13 cellular contexts compared by ENCODE assay signal in the genomic region with DNA sequence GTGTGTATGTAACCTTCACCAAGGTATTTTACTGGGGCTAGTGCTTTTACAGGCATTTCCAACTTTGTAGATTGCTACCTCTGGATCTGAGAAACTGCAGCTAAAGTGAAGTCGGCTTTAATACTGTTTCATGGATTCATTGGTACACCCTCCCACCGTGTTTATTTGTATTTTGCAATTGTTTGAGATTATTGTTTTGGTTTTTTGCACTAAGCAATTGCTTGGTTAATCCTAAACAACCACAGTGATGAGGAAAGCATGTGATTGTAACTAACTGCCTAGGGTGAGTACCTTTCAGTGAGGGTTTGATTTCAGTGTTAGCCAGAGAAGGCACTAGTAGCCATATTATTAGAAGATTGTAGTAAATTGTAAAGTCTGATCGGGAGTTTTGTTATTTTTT. TPM values are rescaled to one million over a fixed set of nuclear protein-coding genes. Genes with fewer than 3 reads are reported as not detected.
DNase-seq lines count a peak whose midpoint lies in the region; ATAC-seq, FAIRE-seq and TF ChIP-seq lines count a peak whose summit lies in the region.
"Had no signal": no experiment of that assay in that cellular context is flagged by ENCODE, and none has a peak within 500 bp of the region (broad histone marks: within the 10 kb centered on the region; RNA-seq: fewer than 3 reads in every experiment).

No MANE protein-coding gene starts in this region.

- H3K36me3 ChIP-seq in CD8-positive, alpha-beta memory T cell (ENCODE audit: insufficient read depth, low read length) = no peaks in the 10 kb centered on the region
- H3K36me3 ChIP-seq in GM12878 (ENCODE audit: control insufficient read depth in 2 of 2, insufficient read depth in 2 of 2, low read length in 1 of 2) (peaks cover 0 to 5% of the 10 kb centered on the region in 2 experiments; a peak in 2 of 4 replicates), brain microvascular endothelial cell (replicated peaks) (peaks cover 2% of the 10 kb centered on the region)

- RAD21 ChIA-PET in GM12878 (lab: Charles Lee; ENCODE audit: unreplicated experiment) = interaction anchor here (1.2 kb wide), 1 partner anchor 16 kb away, joined by 3 read pairs; no protein-coding TSS in a partner anchor

- H3K4me1 ChIP-seq in CD8-positive, alpha-beta memory T cell (ENCODE audit: insufficient read depth, low read length) = peaks cover 66% of the 10 kb centered on the region
- no peaks in the 10 kb centered on the region; the same call in 1 of the 2 replicates for H3K4me1 ChIP-seq in GM12878 (ENCODE audit: control insufficient read depth, insufficient read depth, low read length)

- H2AFZ ChIP-seq in GM12878 (ENCODE audit: control insufficient read depth, low read depth, low read length) = no peak overlapping the region

- 23% methylated on average over 3 of the region's 3 CpGs for WGBS in GM12878 (ENCODE audit: insufficient coverage, insufficient replicate concordance, low lambda C conversion rate, missing lambda C conversion rate)

- peaks cover 0 to 1% of the 10 kb centered on the region in 2 donors for H3K27me3 Mint-ChIP-seq in CD8-positive, alpha-beta memory T cell
- no peaks in the 10 kb centered on the region for H3K27me3 Mint-ChIP-seq in IgD-negative memory B cell
- no peaks in the 10 kb centered on the region for H3K27me3 Mint-ChIP-seq in naive thymus-derived CD8-positive, alpha-beta T cell

- H3K4me3 ChIP-seq in CD8-positive, alpha-beta memory T cell (ENCODE audit: low read length) = peak overlapping the region; percentile 24
- peak overlapping the region; percentile 28 for H3K4me3 ChIP-seq in GM12878
- no peak overlapping the region for H3K4me3 ChIP-seq in brain microvascular endothelial cell (ENCODE audit: low read depth, low read length)

- peaks cover 86% of the 10 kb centered on the region for H3K79me2 ChIP-seq in GM12878 (ENCODE audit: control insufficient read depth, insufficient read depth, low read length)

- peaks cover 4% of the 10 kb centered on the region; the same call in 1 of the 2 replicates for H4K20me1 ChIP-seq in GM12878 (ENCODE audit: control insufficient read depth, insufficient read depth)

- H3K36me3 Mint-ChIP-seq in CD8-positive, alpha-beta memory T cell = peaks cover 0 to 32% (median 0%) of the 10 kb centered on the region in 3 donors
- H3K36me3 Mint-ChIP-seq in IgD-negative memory B cell = peaks cover 1% of the 10 kb centered on the region
- H3K36me3 Mint-ChIP-seq in naive thymus-derived CD8-positive, alpha-beta T cell = peaks cover 0 to 21% (median 0%) of the 10 kb centered on the region in 3 donors

- H3K4me3 Mint-ChIP-seq in CD8-positive, alpha-beta memory T cell = peak overlapping the region; percentile 46 to 99 (median 59)
- peak overlapping the region in 3 of 4 donors; percentile 21 to 77 (median 56) for H3K4me3 Mint-ChIP-seq in IgD-negative memory B cell
- H3K4me3 Mint-ChIP-seq in naive thymus-derived CD8-positive, alpha-beta T cell = peak overlapping the region; percentile 40 to 99 (median 82)

- no peak for ATAC-seq in GM12878
- no peak for ATAC-seq in naive thymus-derived CD8-positive, alpha-beta T cell
- no peak for ATAC-seq in activated CD4-positive, CD25-positive, alpha-beta regulatory T cell treated with anti-CD3 and anti-CD28 coated beads, Interleukin-2, amount 50 U/mL, for 24 hours

- intact Hi-C loops in GM12878 (cut with micrococcal nuclease; ENCODE audit: unreplicated experiment) = no loop called here

- TF ChIP-seq RAD21 in GM12878 (IDR thresholded peaks at IDR 0.05; ENCODE audit: insufficient read depth, low read depth, low read length) = no peak

- in situ Hi-C loops in GM12878 (cut with MboI) (no loop called here), brain microvascular endothelial cell (cut with HindIII; ENCODE audit: low pct_ligation_motif_present, low sequenced_read_pairs) (no loop called here)

- H3K4me2 ChIP-seq in GM12878 (ENCODE audit: control insufficient read depth, insufficient read depth) = peak overlapping the region; percentile 57

- CTCF ChIA-PET in CD8-positive, alpha-beta memory T cell (lab: Charles Lee) = no interaction called here
- CTCF ChIA-PET in GM12878 (lab: Yijun Ruan, JAX) = interaction anchor here (1.3 kb wide), 1 partner anchor 92 kb away, joined by 3 read pairs; no protein-coding TSS in a partner anchor

- no peaks in the 10 kb centered on the region for H3K9me3 ChIP-seq in CD8-positive, alpha-beta memory T cell (ENCODE audit: low read length)
- H3K9me3 ChIP-seq in GM12878 (replicated peaks; ENCODE audit: control insufficient read depth, insufficient read depth, low read length) = no peaks in the 10 kb centered on the region

- H3K27ac ChIP-seq in CD8-positive, alpha-beta memory T cell (ENCODE audit: low read depth, low read length) = no peak overlapping the region
- H3K27ac ChIP-seq in GM12878 (ENCODE audit: control insufficient read depth, insufficient read depth) = no peak overlapping the region
- no peak overlapping the region for H3K27ac ChIP-seq in brain microvascular endothelial cell

- TF ChIP-seq CTCF in GM12878 (IDR thresholded peaks at IDR 0.05 in 2 of 3, conservative IDR thresholded peaks at IDR 0.05 in 1 of 3; ENCODE audit: control insufficient read depth in 2 of 3, extremely low read depth in 1 of 3, insufficient read depth in 1 of 3, low read depth in 3 of 3, low read length in 3 of 3) (no peak), brain microvascular endothelial cell (IDR thresholded peaks at IDR 0.05; ENCODE audit: low read depth, low read length, missing control alignments) (no peak)

- FAIRE-seq in GM12878 (lab: Jason Lieb, UNC) = no peak
- FAIRE-seq: urothelium cell line had no signal

- peak overlapping the region in 6 of 8 donors; percentile 23 to 86 (median 64) for H3K27ac Mint-ChIP-seq in CD8-positive, alpha-beta memory T cell
- peak overlapping the region in 1 of 3 donors; percentile 61 for H3K27ac Mint-ChIP-seq in IgD-negative memory B cell
- H3K27ac Mint-ChIP-seq in naive thymus-derived CD8-positive, alpha-beta T cell = peak overlapping the region in 6 of 10 donors; percentile 11 to 74 (median 32)

- H3K4me1 Mint-ChIP-seq in CD8-positive, alpha-beta memory T cell = peaks cover 41 to 72% (median 70%) of the 10 kb centered on the region in 3 donors
- peaks cover 36 to 52% (median 42%) of the 10 kb centered on the region in 3 donors for H3K4me1 Mint-ChIP-seq in IgD-negative memory B cell
- peaks cover 26 to 71% (median 57%) of the 10 kb centered on the region in 4 donors for H3K4me1 Mint-ChIP-seq in naive thymus-derived CD8-positive, alpha-beta T cell

- H3K9me3 Mint-ChIP-seq in CD8-positive, alpha-beta memory T cell = no peaks in the 10 kb centered on the region
- H3K9me3 Mint-ChIP-seq in IgD-negative memory B cell = no peaks in the 10 kb centered on the region
- no peaks in the 10 kb centered on the region for H3K9me3 Mint-ChIP-seq in naive thymus-derived CD8-positive, alpha-beta T cell

- TF ChIP-seq POLR2A in GM12878 (IDR thresholded peaks at IDR 0.05; ENCODE audit: low read depth, low read length) = no peak

- SMC1A ChIA-PET in GM12878 (lab: Charles Lee; ENCODE audit: uncharacterized antibody, unreplicated experiment) = no interaction called here

- peak overlapping the region; percentile 34; the same call in 1 of the 2 replicates for H3K9ac ChIP-seq in GM12878 (ENCODE audit: control insufficient read depth, insufficient read depth, low read length)

- BruUV-seq in GM12878 (replicated peaks; lab: Mats Ljungman, UMichigan) = no TSS peak

- H3K27me3 ChIP-seq in CD8-positive, alpha-beta memory T cell (ENCODE audit: insufficient read depth, low read length, poor library complexity, severe bottlenecking) = no peaks in the 10 kb centered on the region
- H3K27me3 ChIP-seq in GM12878 (replicated peaks in 1 of 2; ENCODE audit: control insufficient read depth in 2 of 2, insufficient read depth in 2 of 2, low read length in 1 of 2) (no peaks in the 10 kb centered on the region), brain microvascular endothelial cell (replicated peaks) (no peaks in the 10 kb centered on the region)

- DNase-seq in CD8-positive, alpha-beta memory T cell = no peak
- DNase-seq in GM12878 (ENCODE audit: low read depth, low spot score) (no peak), NCI-H1092 (lab: John Stamatoyannopoulos, UW) (no peak), brain microvascular endothelial cell (no peak)
- DNase-seq in naive thymus-derived CD8-positive, alpha-beta T cell = no peak
- no peak for DNase-seq in stimulated activated CD4-positive, alpha-beta T cell treated with anti-CD3 and anti-CD28 coated beads, Interleukin-4, amount 100 ng/mL, for 1 hour
- DNase-seq: cortex of kidney, NCI-H2029 treated with DMSO at 0.1 percent for 48 hours, occipital lobe had no signal

- POLR2A ChIA-PET in CD8-positive, alpha-beta memory T cell (lab: Charles Lee) = no interaction called here
- POLR2A ChIA-PET in GM12878 (lab: Charles Lee) = interaction anchor here (0.7 kb wide), 1 partner anchor 12 kb away, joined by 4 read pairs; no protein-coding TSS in a partner anchor
- POLR2A ChIA-PET in naive thymus-derived CD8-positive, alpha-beta T cell (lab: Charles Lee) = no interaction called here

- no peak for TF ChIP-seq EP300 in GM12878 (IDR thresholded peaks at IDR 0.05; ENCODE audit: borderline replicate concordance in 1 of 2, control insufficient read depth in 1 of 2, low read depth in 2 of 2, low read length in 2 of 2)

RNA-seq across cellular contexts. Expression of a gene that starts 3.3 kb away (rescaled TPM):
- 100 to 1,000 TPM; 113 to 120 TPM for total RNA-seq in CD8-positive, alpha-beta memory T cell
- polyA plus RNA-seq in CD8-positive, alpha-beta memory T cell = 72.5 TPM
- polyA plus RNA-seq in IgD-negative memory B cell (65.5 TPM), GM12878 (2011; rRNA removed) (172 and 341 TPM in 2 replicates), GM12878 (2014; fragmentation: Illumina TruSeq; extraction: Trizol) (176 and 255 TPM in 2 replicates), GM12878 (2014; fragmentation: Nextera tagmentation; extraction: Ambion mirVana) (100 to 1,000 TPM; 133 to 164 TPM), GM12878 (2014; rRNA removed) (107 and 145 TPM in 2 replicates), GM12878 (2016; fragmentation: Nextera tagmentation; extraction: Ambion mirVana) (100 to 1,000 TPM; 153 to 157 TPM)
- 311 TPM in 2 replicates for total RNA-seq in GM12878 (2013; cell fraction: nucleolus; rRNA removed)
- total RNA-seq in GM12878 (2014; rRNA removed) (51.3 and 62.8 TPM in 2 replicates), GM12878 (2014; rRNA removed; fragmentation: Illumina TruSeq; extraction: Trizol) (97.5 and 107 TPM in 2 replicates), GM12878 (2021) (126 and 129 TPM in 2 replicates)
- 104 TPM for polyA plus RNA-seq in GM12878 (2011; ENCODE audit: low read depth)
- 52.4 and 82.3 TPM in 2 replicates for polyA plus RNA-seq in GM12878 (2011; cell fraction: cytosol; rRNA removed)
- polyA plus RNA-seq in GM12878 (2011; cell fraction: nucleus; rRNA removed) = 342 and 344 TPM in 2 replicates
- polyA plus RNA-seq in GM12878 (2012) = 126 and 131 TPM in 2 replicates
- 16.8 and 20.3 TPM in 2 replicates for polyA minus RNA-seq in GM12878 (2011; rRNA and poly(A)+ RNA removed)
- polyA minus RNA-seq in GM12878 (2011; cell fraction: cytosol; rRNA and poly(A)+ RNA removed) = 15.5 and 17.3 TPM in 2 replicates
- polyA minus RNA-seq in GM12878 (2011; cell fraction: nucleus; rRNA and poly(A)+ RNA removed) = 86.6 and 99.4 TPM in 2 replicates
- total RNA-seq in naive thymus-derived CD8-positive, alpha-beta T cell = 100 to 1,000 TPM; 311 to 345 TPM
- 10 to 100 TPM; 41.6 to 58.4 (median 46.0) TPM for polyA plus RNA-seq in naive thymus-derived CD8-positive, alpha-beta T cell

RNA-seq across cellular contexts. Expression of a gene that starts 15.0 kb away (rescaled TPM):
- 10 to 100 TPM; 48.2 to 48.5 TPM for total RNA-seq in CD8-positive, alpha-beta memory T cell
- 6.6 TPM for polyA plus RNA-seq in CD8-positive, alpha-beta memory T cell
- polyA plus RNA-seq in IgD-negative memory B cell (4.5 TPM), GM12878 (2011; rRNA removed) (19.9 and 24.2 TPM in 2 replicates), GM12878 (2014; fragmentation: Illumina TruSeq; extraction: Trizol) (20.2 and 23.5 TPM in 2 replicates), GM12878 (2014; fragmentation: Nextera tagmentation; extraction: Ambion mirVana) (1 to 10 TPM; 6.7 to 6.9 TPM), GM12878 (2014; rRNA removed) (12.5 and 15.0 TPM in 2 replicates), GM12878 (2016; fragmentation: Nextera tagmentation; extraction: Ambion mirVana) (1 to 10 TPM; 5.9 to 9.6 TPM)
- total RNA-seq in GM12878 (2013; cell fraction: nucleolus; rRNA removed) = 24.6 and 26.3 TPM in 2 replicates
- total RNA-seq in GM12878 (2014; rRNA removed) (14.6 and 17.8 TPM in 2 replicates), GM12878 (2014; rRNA removed; fragmentation: Illumina TruSeq; extraction: Trizol) (19.0 and 19.9 TPM in 2 replicates), GM12878 (2021) (20.5 and 21.7 TPM in 2 replicates)
- 7.0 TPM for polyA plus RNA-seq in GM12878 (2011; ENCODE audit: low read depth)
- polyA plus RNA-seq in GM12878 (2011; cell fraction: cytosol; rRNA removed) = 10.2 and 12.3 TPM in 2 replicates
- polyA plus RNA-seq in GM12878 (2011; cell fraction: nucleus; rRNA removed) = 8.4 and 10.6 TPM in 2 replicates
- 8.4 TPM in 2 replicates for polyA plus RNA-seq in GM12878 (2012)
- polyA minus RNA-seq in GM12878 (2011; rRNA and poly(A)+ RNA removed) = 12.7 and 15.8 TPM in 2 replicates
- 5.2 and 6.5 TPM in 2 replicates for polyA minus RNA-seq in GM12878 (2011; cell fraction: cytosol; rRNA and poly(A)+ RNA removed)
- polyA minus RNA-seq in GM12878 (2011; cell fraction: nucleus; rRNA and poly(A)+ RNA removed) = 3.9 and 9.3 TPM in 2 replicates
- total RNA-seq in naive thymus-derived CD8-positive, alpha-beta T cell = 10 to 100 TPM; 35.5 to 39.5 TPM
- 1 to 10 TPM; 2.8 to 5.2 (median 4.3) TPM for polyA plus RNA-seq in naive thymus-derived CD8-positive, alpha-beta T cell

RNA-seq across cellular contexts. Expression of a gene that starts 44.6 kb away (rescaled TPM):
- not detected for total RNA-seq in CD8-positive, alpha-beta memory T cell
- not detected for polyA plus RNA-seq in CD8-positive, alpha-beta memory T cell
- not detected for polyA plus RNA-seq in IgD-negative memory B cell
- not detected in 2 replicates for total RNA-seq in GM12878 (2013; cell fraction: nucleolus; rRNA removed)
- not detected in 2 replicates for total RNA-seq in GM12878 (2014; rRNA removed)
- total RNA-seq in GM12878 (2014; rRNA removed; fragmentation: Illumina TruSeq; extraction: Trizol) = not detected in 2 replicates
- total RNA-seq in GM12878 (2021) = not detected in 2 replicates
- not detected for polyA plus RNA-seq in GM12878 (2011; ENCODE audit: low read depth)
- not detected in 2 replicates for polyA plus RNA-seq in GM12878 (2011; rRNA removed)
- not detected in 2 replicates for polyA plus RNA-seq in GM12878 (2011; cell fraction: cytosol; rRNA removed)
- not detected in 2 replicates for polyA plus RNA-seq in GM12878 (2011; cell fraction: nucleus; rRNA removed)
- polyA plus RNA-seq in GM12878 (2012) = not detected in 2 replicates
- not detected in 2 replicates for polyA plus RNA-seq in GM12878 (2014; fragmentation: Illumina TruSeq; extraction: Trizol)
- polyA plus RNA-seq in GM12878 (2014; fragmentation: Nextera tagmentation; extraction: Ambion mirVana) = not detected
- polyA plus RNA-seq in GM12878 (2014; rRNA removed) = not detected in 2 replicates
- not detected for polyA plus RNA-seq in GM12878 (2016; fragmentation: Nextera tagmentation; extraction: Ambion mirVana)
- polyA minus RNA-seq in GM12878 (2011; rRNA and poly(A)+ RNA removed) = not detected in 2 replicates
- not detected in 2 replicates for polyA minus RNA-seq in GM12878 (2011; cell fraction: cytosol; rRNA and poly(A)+ RNA removed)
- not detected in 2 replicates for polyA minus RNA-seq in GM12878 (2011; cell fraction: nucleus; rRNA and poly(A)+ RNA removed)
- total RNA-seq in naive thymus-derived CD8-positive, alpha-beta T cell = not detected
- polyA plus RNA-seq in naive thymus-derived CD8-positive, alpha-beta T cell = not detected
- total RNA-seq: occipital lobe, RPMI7951 had no signal
